In genomic region chr4:30948653-30949052, GRCh38 we compare ENCODE assay signal across 17 cellular contexts.
DNase-seq lines count a peak whose midpoint lies in the region; ATAC-seq and TF ChIP-seq lines count a peak whose summit lies in the region.
"Had no signal": no experiment of that assay in that cellular context is flagged by ENCODE, and none has a peak within 500 bp of the region (broad histone marks: within the 10 kb centered on the region; RNA-seq: fewer than 3 reads in every experiment).

No MANE protein-coding gene starts in this region.

- H3K27ac ChIP-seq in HEK293 (ENCODE audit: extremely low read depth, low read depth, low read length), result no peak overlapping the region
- H3K27ac ChIP-seq: tibial nerve had no signal

- H3K27ac Mint-ChIP-seq in activated naive CD4-positive, alpha-beta T cell treated with anti-CD3 and anti-CD28 coated beads, Interleukin-2, amount 10 ng/mL, durations not matched to agents 7 days and 5 days, result no peak overlapping the region
- H3K27ac Mint-ChIP-seq: activated B cell treated with CpG ODN at 0.5 μM for 24 hours; natural killer cell treated with Interleukin-12 subunit alpha and Interleukin-12 subunit beta and Interleukin-15 and Interleukin-18, amount 100 ng/mL, for 72 hours had no signal

- peaks cover 2% of the 10 kb centered on the region for H3K9me3 Mint-ChIP-seq in activated naive CD4-positive, alpha-beta T cell treated with anti-CD3 and anti-CD28 coated beads, Interleukin-2, amount 10 ng/mL, durations not matched to agents 7 days and 5 days

- no peaks in the 10 kb centered on the region for H3K4me1 Mint-ChIP-seq in activated naive CD4-positive, alpha-beta T cell treated with anti-CD3 and anti-CD28 coated beads, Interleukin-2, amount 10 ng/mL, durations not matched to agents 7 days and 5 days
- H3K4me1 Mint-ChIP-seq: activated B cell treated with CpG ODN at 0.5 μM for 24 hours had no signal

- TF ChIP-seq CTCF in HEK293 (tag by site-specific recombination; IDR thresholded peaks at IDR 0.05), result no peak

- POLR2A ChIA-PET in HEK293 (lab: Yijun Ruan, JAX), result no interaction called here

- no peak overlapping the region for H3K4me3 ChIP-seq in HEK293 (ENCODE audit: low read depth, low read length)
- H3K4me3 ChIP-seq: tibial nerve had no signal

- CTCF ChIA-PET in HEK293 (lab: Yijun Ruan, JAX), result no interaction called here
- CTCF ChIA-PET in activated naive CD4-positive, alpha-beta T cell treated with anti-CD3 and anti-CD28 coated beads, Interleukin-2, amount 10 ng/mL, durations not matched to agents 7 days and 5 days (lab: Charles Lee), result no interaction called here

- H3K4me3 Mint-ChIP-seq in activated naive CD4-positive, alpha-beta T cell treated with anti-CD3 and anti-CD28 coated beads, Interleukin-2, amount 10 ng/mL, durations not matched to agents 7 days and 5 days, result no peak overlapping the region
- H3K4me3 Mint-ChIP-seq: activated B cell treated with CpG ODN at 0.5 μM for 24 hours; natural killer cell treated with Interleukin-12 subunit alpha and Interleukin-12 subunit beta and Interleukin-15 and Interleukin-18, amount 100 ng/mL, for 72 hours had no signal

- peaks cover 10% of the 10 kb centered on the region for H3K4me1 ChIP-seq in HEK293 (ENCODE audit: control insufficient read depth, insufficient read depth, low read length)
- H3K4me1 ChIP-seq: tibial nerve had no signal

- H3K9me3 ChIP-seq in HEK293 (ENCODE audit: control insufficient read depth, insufficient read depth, low read depth, low read length), result no peaks in the 10 kb centered on the region
- H3K9me3 ChIP-seq: tibial nerve had no signal

- DNase-seq in RKO (ENCODE audit: low spot score) (peak; percentile 46), retina (peak; percentile 44), NCI-H526 (lab: John Stamatoyannopoulos, UW) (no peak)
- no peak for DNase-seq in activated naive CD4-positive, alpha-beta T cell treated with anti-CD3 and anti-CD28 coated beads, Interleukin-2, amount 10 ng/mL, durations not matched to agents 7 days and 5 days
- DNase-seq in activated CD4-positive, alpha-beta T cell treated with anti-CD3 and anti-CD28 coated beads, Interleukin-2, amount 50 U/mL, for 1 hour, result no peak
- DNase-seq: activated B cell treated with CpG ODN at 0.5 μM for 24 hours; C1 segment of cervical spinal cord; DMS79 treated with DMSO at 0.1 percent for 48 hours; MM.1S; NCI-H2081; stimulated activated CD4-positive, alpha-beta T cell treated with anti-CD3 and anti-CD28 coated beads, Interleukin-4, amount 100 ng/mL, for 4 hours had no signal

- ATAC-seq in esophagus mucosa, result peak; percentile 83
- no peak for ATAC-seq in activated CD4-positive, CD25-positive, alpha-beta regulatory T cell treated with anti-CD3 and anti-CD28 coated beads, Interleukin-2, amount 50 U/mL, for 24 hours
- ATAC-seq: natural killer cell treated with Interleukin-12 subunit alpha and Interleukin-12 subunit beta and Interleukin-15 and Interleukin-18, amount 100 ng/mL, for 72 hours; sciatic nerve had no signal

- H3K36me3 Mint-ChIP-seq in activated naive CD4-positive, alpha-beta T cell treated with anti-CD3 and anti-CD28 coated beads, Interleukin-2, amount 10 ng/mL, durations not matched to agents 7 days and 5 days, result no peaks in the 10 kb centered on the region
- H3K36me3 Mint-ChIP-seq: natural killer cell treated with Interleukin-12 subunit alpha and Interleukin-12 subunit beta and Interleukin-15 and Interleukin-18, amount 100 ng/mL, for 72 hours had no signal

- H3K27me3 Mint-ChIP-seq in activated naive CD4-positive, alpha-beta T cell treated with anti-CD3 and anti-CD28 coated beads, Interleukin-2, amount 10 ng/mL, durations not matched to agents 7 days and 5 days, result no peaks in the 10 kb centered on the region
- H3K27me3 Mint-ChIP-seq: activated B cell treated with CpG ODN at 0.5 μM for 24 hours; natural killer cell treated with Interleukin-12 subunit alpha and Interleukin-12 subunit beta and Interleukin-15 and Interleukin-18, amount 100 ng/mL, for 72 hours had no signal

- no peaks in the 10 kb centered on the region for H3K36me3 ChIP-seq in HEK293 (ENCODE audit: control insufficient read depth in 2 of 2, insufficient read depth in 1 of 2, low read length in 2 of 2)
- H3K36me3 ChIP-seq: tibial nerve had no signal

TF ChIP-seq in HEK293, 187 proteins besides CTCF, POLR2A, EP300 and RAD21 (continues in another document):
- 0 out of 2 replicates have a peak, but pooled peaks have one; percentile 30 for TF ChIP-seq FEZF1 (tag by site-specific recombination; IDR thresholded peaks at IDR 0.05)
- TF ChIP-seq ZNF335 (tag by site-specific recombination; conservative IDR thresholded peaks at IDR 0.05), result no peak; the same call in 1 of the 2 replicates
- no peak for TF ChIP-seq GLIS2 (tag by site-specific recombination; IDR thresholded peaks at IDR 0.05)
- TF ChIP-seq ZNF707 (tag by site-specific recombination; IDR thresholded peaks at IDR 0.05), result no peak
- no peak for TF ChIP-seq REST (tag by site-specific recombination; IDR thresholded peaks at IDR 0.05)
- no peak for TF ChIP-seq GLI4 (tag by site-specific recombination; IDR thresholded peaks at IDR 0.05)
- TF ChIP-seq ZNF621 (tag by site-specific recombination; IDR thresholded peaks at IDR 0.05), result no peak
- no peak for TF ChIP-seq ZNF449 (tag by site-specific recombination; IDR thresholded peaks at IDR 0.05)
- TF ChIP-seq AEBP2 (tag by site-specific recombination; IDR thresholded peaks at IDR 0.05; ENCODE audit: borderline replicate concordance), result no peak
- peak; percentile 91 for TF ChIP-seq HIC1 (tag by site-specific recombination; IDR thresholded peaks at IDR 0.05)
- no peak for TF ChIP-seq ZNF529 (tag by site-specific recombination; IDR thresholded peaks at IDR 0.05; ENCODE audit: insufficient replicate concordance)
- peak; percentile 48; the same call in 1 of the 2 replicates for TF ChIP-seq WT1 (tag by site-specific recombination; IDR thresholded peaks at IDR 0.05)

Comparison
In these comparisons a context has a peak if more than half of its experiments do, and no peak if none do; other contexts are left out.
1. DNase-seq: peak in RKO (single experiment) and retina (single experiment); none in activated naive CD4-positive, alpha-beta T cell treated with anti-CD3 and anti-CD28 coated beads, Interleukin-2, amount 10 ng/mL, durations not matched to agents 7 days and 5 days (single experiment), NCI-H526 (0 of 2) and activated CD4-positive, alpha-beta T cell treated with anti-CD3 and anti-CD28 coated beads, Interleukin-2, amount 50 U/mL, for 1 hour (single experiment).